ENCODE assay signal across 8 cellular contexts in the genomic region with DNA sequence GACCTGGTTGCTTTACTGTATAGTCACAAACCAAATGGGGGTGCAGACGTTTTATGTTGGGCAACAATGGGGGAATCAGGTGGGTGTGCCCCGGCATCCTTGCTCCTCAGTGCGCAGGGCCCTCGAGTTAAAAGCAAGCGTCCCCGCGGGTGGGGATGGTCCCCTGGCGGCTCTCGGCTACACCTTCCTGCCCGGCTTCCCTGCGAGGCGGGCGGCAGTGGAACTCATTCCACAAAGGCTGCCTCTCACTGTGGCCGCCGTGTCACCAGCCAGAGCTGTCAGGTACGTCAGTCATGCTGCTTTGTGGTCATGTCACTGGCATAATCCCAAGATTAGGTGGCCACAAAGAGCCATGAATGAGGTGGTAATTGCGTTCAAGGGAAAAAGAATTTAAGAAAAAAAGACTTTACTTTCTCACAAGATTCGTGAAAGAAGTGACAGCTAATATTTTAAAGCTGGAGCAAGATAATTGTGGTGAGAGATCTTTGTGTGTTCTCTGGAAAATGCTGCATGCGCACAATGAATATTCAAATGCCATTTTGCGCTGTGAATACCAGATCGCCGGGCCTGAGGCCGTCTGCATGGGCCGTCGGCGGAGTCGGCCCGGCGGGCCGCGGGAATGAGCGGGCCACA.
A peak's percentile ranks its signal among the peaks of the same experiment; 100 is the strongest.
DNase-seq lines count a peak whose midpoint lies in the region; ATAC-seq and TF ChIP-seq lines count a peak whose summit lies in the region.

No MANE protein-coding gene starts in this region.

- no peaks in the 10 kb centered on the region for H3K36me3 Mint-ChIP-seq in activated naive CD8-positive, alpha-beta T cell treated with anti-CD3 and anti-CD28 coated beads for 36 hours

- DNase-seq in M059J (ENCODE audit: low read depth) (peak; percentile 63), right lobe of liver (peak in 1 of 3 donors; percentile 35)
- peak; percentile 76 for DNase-seq in activated naive CD8-positive, alpha-beta T cell treated with anti-CD3 and anti-CD28 coated beads for 36 hours

- H3K9me3 ChIP-seq in right lobe of liver (no peaks in the 10 kb centered on the region), stomach smooth muscle (ENCODE audit: control insufficient read depth in 2 of 2, low read length in 2 of 2) (no peaks in the 10 kb centered on the region)

- no peak overlapping the region for H3K9ac ChIP-seq in stomach smooth muscle (ENCODE audit: low read length in 2 of 2)

- peak overlapping the region; percentile 74 for H3K27ac Mint-ChIP-seq in activated naive CD8-positive, alpha-beta T cell treated with anti-CD3 and anti-CD28 coated beads for 36 hours

- H3K27ac ChIP-seq in right lobe of liver: peak overlapping the region; percentile 92 to 97 (median 94)
- no peak overlapping the region for H3K27ac ChIP-seq in stomach smooth muscle (ENCODE audit: low read length)

- H3K36me3 ChIP-seq in right lobe of liver: no peaks in the 10 kb centered on the region
- H3K36me3 ChIP-seq in stomach smooth muscle (ENCODE audit: control insufficient read depth in 2 of 2, insufficient read depth in 2 of 2, low read length in 2 of 2): no peaks in the 10 kb centered on the region

- TF ChIP-seq CTCF in right lobe of liver (IDR thresholded peaks at IDR 0.05): no peak

- WGBS in right lobe of liver (ENCODE audit: insufficient coverage, low coverage, low lambda C conversion rate, missing lambda C conversion rate): 47% methylated on average over 20 of the region's 32 CpGs

- intact Hi-C loops in right lobe of liver (cut with DNase I): no loop called here

- ATAC-seq in GM18498 (IDR thresholded peaks at IDR 0.05; ENCODE audit: unreplicated experiment): peak; percentile 15
- peak in 1 of 4 donors; percentile 35 for ATAC-seq in right lobe of liver
- ATAC-seq in GM19351 (IDR thresholded peaks at IDR 0.05; ENCODE audit: unreplicated experiment): no peak
- ATAC-seq in GM21576 (IDR thresholded peaks at IDR 0.05; ENCODE audit: unreplicated experiment): no peak
- no peak for ATAC-seq in HG02763 (IDR thresholded peaks at IDR 0.05; ENCODE audit: unreplicated experiment)

- H3K4me3 Mint-ChIP-seq in activated naive CD8-positive, alpha-beta T cell treated with anti-CD3 and anti-CD28 coated beads for 36 hours: peak overlapping the region; percentile 90

- H3K9me3 Mint-ChIP-seq in activated naive CD8-positive, alpha-beta T cell treated with anti-CD3 and anti-CD28 coated beads for 36 hours: peaks cover 2% of the 10 kb centered on the region

- H3K4me3 ChIP-seq in right lobe of liver (peak overlapping the region; percentile 56 to 73 (median 63)), stomach smooth muscle (ENCODE audit: low read length in 2 of 2) (peak overlapping the region; percentile 49 to 76)

- H3K4me1 ChIP-seq in right lobe of liver (peaks cover 0 to 17% (median 7%) of the 10 kb centered on the region in 4 donors), stomach smooth muscle (ENCODE audit: control insufficient read depth, insufficient read depth, low read length) (peaks cover 8% of the 10 kb centered on the region)

- no peaks in the 10 kb centered on the region for H3K27me3 Mint-ChIP-seq in activated naive CD8-positive, alpha-beta T cell treated with anti-CD3 and anti-CD28 coated beads for 36 hours

- H3K4me1 Mint-ChIP-seq in activated naive CD8-positive, alpha-beta T cell treated with anti-CD3 and anti-CD28 coated beads for 36 hours: peaks cover 29% of the 10 kb centered on the region

- H3K27me3 ChIP-seq in right lobe of liver: no peaks in the 10 kb centered on the region
- peaks cover 6 to 15% of the 10 kb centered on the region in 2 donors for H3K27me3 ChIP-seq in stomach smooth muscle (ENCODE audit: control insufficient read depth in 1 of 2, insufficient read depth in 2 of 2, low read length in 2 of 2)

- TF ChIP-seq POLR2A in right lobe of liver (IDR thresholded peaks at IDR 0.05): no peak
